12 cellular contexts compared by ENCODE assay signal in genomic region chr10:84296071-84296981, GRCh38. TPM values are rescaled to one million over a fixed set of nuclear protein-coding genes. Genes with fewer than 3 reads are reported as not detected.
DNase-seq lines count a peak whose midpoint lies in the region; ATAC-seq lines count a peak whose summit lies in the region.
"Had no signal": no experiment of that assay in that cellular context is flagged by ENCODE, and none has a peak within 500 bp of the region (broad histone marks: within the 10 kb centered on the region; RNA-seq: fewer than 3 reads in every experiment).

No MANE protein-coding gene starts in this region.

- intact Hi-C loops in left ventricle myocardium superior (cut with micrococcal nuclease), result no loop called here

- ATAC-seq in left ventricle myocardium superior, result peak; percentile 23
- ATAC-seq in GM21576 (IDR thresholded peaks at IDR 0.05; ENCODE audit: unreplicated experiment), result no peak
- ATAC-seq in HG03025 (IDR thresholded peaks at IDR 0.05; ENCODE audit: low FRiP score, unreplicated experiment), result no peak

- DNase-seq in HS-27A (ENCODE audit: low read depth) (peak; percentile 29), amniotic stem cell (lab: John Stamatoyannopoulos, UW) (peak; percentile 79), left ventricle myocardium superior (no peak), stromal cell of bone marrow (ENCODE audit: low read depth) (peak; percentile 75), NCI-H446 (lab: John Stamatoyannopoulos, UW) (no peak)
- DNase-seq: activated effector memory CD4-positive, alpha-beta T cell treated with anti-CD3 and anti-CD28 coated beads, Interleukin-2, amount 50 U/mL, for 16 hours; GF-D8; WERI-Rb-1 had no signal

RNA-seq across cellular contexts. Expression of gene CCSER2, which starts 32.1 kb away (rescaled TPM):
- 163 TPM for total RNA-seq in left ventricle myocardium superior

RNA-seq across cellular contexts. Expression of gene RGR, which starts 51.5 kb away (rescaled TPM):
- total RNA-seq in left ventricle myocardium superior, result 0.79 TPM

RNA-seq across cellular contexts. Expression of gene LRIT1, which starts 55.0 kb away (rescaled TPM):
- not detected for total RNA-seq in left ventricle myocardium superior
- total RNA-seq: esophagus muscularis mucosa, neural crest cell had no signal

Comparison
In these comparisons a context has a peak if more than half of its experiments do, and no peak if none do; other contexts are left out.
1. DNase-seq: peak in HS-27A (single experiment), amniotic stem cell (single experiment) and stromal cell of bone marrow (single experiment); none in left ventricle myocardium superior (single experiment) and NCI-H446 (0 of 2).